10 cellular contexts compared by ENCODE assay signal in the genomic region with DNA sequence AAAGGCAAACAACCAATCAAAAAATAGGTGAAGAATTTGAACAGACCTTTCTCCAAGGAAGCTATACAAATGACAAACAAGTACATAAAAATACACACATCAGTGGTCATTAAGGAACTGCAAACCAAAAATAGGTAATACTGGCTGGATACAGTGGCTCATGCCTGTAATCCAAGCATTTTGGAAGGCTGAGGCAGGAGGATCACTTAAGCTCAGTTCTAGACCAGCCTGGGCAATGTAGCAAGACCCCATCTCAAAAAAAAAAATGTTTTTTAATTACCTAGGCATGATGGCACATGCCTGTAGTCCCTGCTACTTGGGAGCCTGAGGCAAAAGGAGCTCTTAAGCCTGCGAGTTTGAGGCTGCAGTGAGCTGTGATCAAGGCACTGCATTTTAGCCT.
"Had no signal": no experiment of that assay in that cellular context is flagged by ENCODE, and none has a peak within 500 bp of the region (broad histone marks: within the 10 kb centered on the region; RNA-seq: fewer than 3 reads in every experiment).

No MANE protein-coding gene starts in this region.

- H3K4me2 ChIP-seq: KMS-11 had no signal

- FAIRE-seq: H54, HepG2 had no signal

- DNase-seq: GM23248, GOT3, H9, HCEC 1CT, HFFc6, KBM-7 had no signal

- H3K4me3 ChIP-seq: GM23248 had no signal

- H2AFZ ChIP-seq: GM23248 had no signal

- H3K9ac ChIP-seq: GM23248, KMS-11 had no signal

- ATAC-seq: HepG2 had no signal

- H3K27ac ChIP-seq: GM23248, HL-60, KMS-11 had no signal
